9 cellular contexts compared by ENCODE assay signal in genomic region chr18:38284992-38285391, GRCh38.
"Had no signal": no experiment of that assay in that cellular context is flagged by ENCODE, and none has a peak within 500 bp of the region (broad histone marks: within the 10 kb centered on the region; RNA-seq: fewer than 3 reads in every experiment).

No MANE protein-coding gene starts in this region.

- DNase-seq: GM23248, GOT3, H7, HFFc6 had no signal

- H3K4me1 Mint-ChIP-seq: IgD-negative memory B cell had no signal

- H3K27me3 Mint-ChIP-seq: IgD-negative memory B cell had no signal

- H3K9ac ChIP-seq: GM23248 had no signal

- H3K36me3 ChIP-seq: HAP-1 had no signal

- H3K27ac ChIP-seq: GM23248, HL-60 had no signal

- H3K4me1 ChIP-seq: HAP-1 had no signal

- H3K4me3 Mint-ChIP-seq: HFFc6, IgD-negative memory B cell had no signal

- H3K27ac Mint-ChIP-seq: HFFc6, IgD-negative memory B cell had no signal

- H2AFZ ChIP-seq: GM23248 had no signal

- H3K9me3 ChIP-seq: HAP-1 had no signal

- H3K4me3 ChIP-seq: GM23248, HAP-1 had no signal

- ATAC-seq: HCT116, HepG2 had no signal
